Comparison of ENCODE assay signal across 18 cellular contexts in genomic region chr15:62902821-62903220, GRCh38.
DNase-seq lines count a peak whose midpoint lies in the region; ATAC-seq and TF ChIP-seq lines count a peak whose summit lies in the region.
"Had no signal": no experiment of that assay in that cellular context is flagged by ENCODE, and none has a peak within 500 bp of the region (broad histone marks: within the 10 kb centered on the region; RNA-seq: fewer than 3 reads in every experiment).

No MANE protein-coding gene starts in this region.

- H3K27me3 Mint-ChIP-seq in Calu3 (ENCODE audit: unreplicated experiment) = no peaks in the 10 kb centered on the region
- no peaks in the 10 kb centered on the region for H3K27me3 Mint-ChIP-seq in WTC11 (ENCODE audit: low read depth)
- H3K27me3 Mint-ChIP-seq in progenitor cell of endocrine pancreas = no peaks in the 10 kb centered on the region
- no peaks in the 10 kb centered on the region for H3K27me3 Mint-ChIP-seq in activated naive CD4-positive, alpha-beta T cell treated with anti-CD3 and anti-CD28 coated beads for 36 hours (ENCODE audit: low read depth)

- intact Hi-C loops in Calu3 (cut with micrococcal nuclease; ENCODE audit: unreplicated experiment) = no loop called here
- intact Hi-C loops in activated naive CD4-positive, alpha-beta T cell treated with anti-CD3 and anti-CD28 coated beads for 36 hours (cut with micrococcal nuclease) = no loop called here

- peaks cover 49% of the 10 kb centered on the region for H3K4me1 Mint-ChIP-seq in Calu3 (ENCODE audit: low read depth, unreplicated experiment)
- H3K4me1 Mint-ChIP-seq in WTC11 = peaks cover 33% of the 10 kb centered on the region
- H3K4me1 Mint-ChIP-seq in progenitor cell of endocrine pancreas (ENCODE audit: low read depth) = peaks cover 19% of the 10 kb centered on the region
- no peaks in the 10 kb centered on the region for H3K4me1 Mint-ChIP-seq in activated naive CD4-positive, alpha-beta T cell treated with anti-CD3 and anti-CD28 coated beads for 36 hours (ENCODE audit: low read depth)

- ATAC-seq in WTC11 = peak; percentile 81
- ATAC-seq in HG03280 (IDR thresholded peaks at IDR 0.05; ENCODE audit: unreplicated experiment) = no peak
- ATAC-seq: K562 had no signal

- no TSS peak for BruUV-seq in Calu3 (replicated peaks; lab: Mats Ljungman, UMichigan)

- no peak for DNase-seq in Calu3
- DNase-seq in WTC11 (ENCODE audit: low spot score) = no peak
- peak; percentile 66 for DNase-seq in iPS-NIHi7 (ENCODE audit: extremely low spot score)
- DNase-seq in progenitor cell of endocrine pancreas (ENCODE audit: low spot score, unreplicated experiment) = no peak
- no peak for DNase-seq in NCI-H774 (lab: John Stamatoyannopoulos, UW)
- no peak for DNase-seq in activated naive CD4-positive, alpha-beta T cell treated with anti-CD3 and anti-CD28 coated beads for 36 hours
- DNase-seq: BE2C; Caco-2; CD4-positive, alpha-beta T cell; DMS153; NCI-H1105 treated with DMSO at 0.1 percent for 48 hours; NCI-H1694; NCI-H2081 treated with DMSO at 0.1 percent for 48 hours; NCI-H510A; NCI-H748 treated with DMSO at 0.1 percent for 48 hours; Right ventricle myocardium superior had no signal

- no peak for TF ChIP-seq CTCF in Calu3 (IDR thresholded peaks at IDR 0.05; ENCODE audit: unreplicated experiment)
- TF ChIP-seq CTCF in WTC11 (IDR thresholded peaks at IDR 0.05) = no peak
- TF ChIP-seq CTCF in progenitor cell of endocrine pancreas (IDR thresholded peaks at IDR 0.05; ENCODE audit: unreplicated experiment) = no peak

- CTCF ChIA-PET in Calu3 (lab: Charles Lee) (no interaction called here), WTC11 (lab: Charles Lee) (interaction anchor here (1.1 to 1.6 kb wide), 4 partner anchors 16 to 145 kb away, joined by 3 to 6 read pairs (median 4); no protein-coding TSS in a partner anchor)
- CTCF ChIA-PET in activated naive CD4-positive, alpha-beta T cell treated with anti-CD3 and anti-CD28 coated beads for 36 hours (lab: Charles Lee) = no interaction called here

- peaks cover 6% of the 10 kb centered on the region for H3K36me3 Mint-ChIP-seq in Calu3 (ENCODE audit: insufficient read depth, unreplicated experiment)
- no peaks in the 10 kb centered on the region for H3K36me3 Mint-ChIP-seq in WTC11
- H3K36me3 Mint-ChIP-seq in progenitor cell of endocrine pancreas (ENCODE audit: insufficient read depth) = no peaks in the 10 kb centered on the region
- no peaks in the 10 kb centered on the region for H3K36me3 Mint-ChIP-seq in activated naive CD4-positive, alpha-beta T cell treated with anti-CD3 and anti-CD28 coated beads for 36 hours (ENCODE audit: low read depth)

- H3K9me3 Mint-ChIP-seq in Calu3 (ENCODE audit: low read depth, unreplicated experiment) (no peaks in the 10 kb centered on the region), WTC11 (no peaks in the 10 kb centered on the region), progenitor cell of endocrine pancreas (ENCODE audit: low read depth) (no peaks in the 10 kb centered on the region)
- H3K9me3 Mint-ChIP-seq in activated naive CD4-positive, alpha-beta T cell treated with anti-CD3 and anti-CD28 coated beads for 36 hours = no peaks in the 10 kb centered on the region
- H3K9me3 Mint-ChIP-seq: CD4-positive, alpha-beta T cell had no signal

- H3K27ac Mint-ChIP-seq in Calu3 (ENCODE audit: unreplicated experiment) = peak overlapping the region; percentile 29
- no peak overlapping the region; the same call in 1 of the 2 replicates for H3K27ac Mint-ChIP-seq in WTC11
- peak overlapping the region; percentile 87 for H3K27ac Mint-ChIP-seq in progenitor cell of endocrine pancreas
- no peak overlapping the region for H3K27ac Mint-ChIP-seq in activated naive CD4-positive, alpha-beta T cell treated with anti-CD3 and anti-CD28 coated beads for 36 hours
- H3K27ac Mint-ChIP-seq: CD4-positive, alpha-beta T cell had no signal

- POLR2A ChIA-PET in WTC11 (lab: Charles Lee) = no interaction called here

- no peak overlapping the region for H3K4me3 Mint-ChIP-seq in Calu3 (ENCODE audit: low read depth, unreplicated experiment)
- H3K4me3 Mint-ChIP-seq in WTC11 = no peak overlapping the region
- H3K4me3 Mint-ChIP-seq in progenitor cell of endocrine pancreas (ENCODE audit: low read depth) = no peak overlapping the region
- H3K4me3 Mint-ChIP-seq in activated naive CD4-positive, alpha-beta T cell treated with anti-CD3 and anti-CD28 coated beads for 36 hours = no peak overlapping the region
- H3K4me3 Mint-ChIP-seq: CD4-positive, alpha-beta T cell had no signal

TF ChIP-seq in WTC11, 78 proteins besides CTCF, POLR2A, EP300 and RAD21 (continues in another document):
- TF ChIP-seq ZNF532 (CRISPR knock-in tag; IDR thresholded peaks at IDR 0.05; ENCODE audit: borderline replicate concordance) (no peak), ZNF423 (CRISPR knock-in tag; IDR thresholded peaks at IDR 0.05) (no peak), FOXK1 (CRISPR knock-in tag; IDR thresholded peaks at IDR 0.05) (no peak), IRF2 (CRISPR knock-in tag; IDR thresholded peaks at IDR 0.05; ENCODE audit: borderline replicate concordance, low read depth) (no peak), KAT7 (CRISPR knock-in tag; IDR thresholded peaks at IDR 0.05; ENCODE audit: borderline replicate concordance) (no peak), GABPB1 (CRISPR knock-in tag; IDR thresholded peaks at IDR 0.05) (no peak), ATF3 (CRISPR knock-in tag; conservative IDR thresholded peaks at IDR 0.05) (no peak), CREB1 (CRISPR knock-in tag; IDR thresholded peaks at IDR 0.05) (no peak)
- TF ChIP-seq, protein P1, sequence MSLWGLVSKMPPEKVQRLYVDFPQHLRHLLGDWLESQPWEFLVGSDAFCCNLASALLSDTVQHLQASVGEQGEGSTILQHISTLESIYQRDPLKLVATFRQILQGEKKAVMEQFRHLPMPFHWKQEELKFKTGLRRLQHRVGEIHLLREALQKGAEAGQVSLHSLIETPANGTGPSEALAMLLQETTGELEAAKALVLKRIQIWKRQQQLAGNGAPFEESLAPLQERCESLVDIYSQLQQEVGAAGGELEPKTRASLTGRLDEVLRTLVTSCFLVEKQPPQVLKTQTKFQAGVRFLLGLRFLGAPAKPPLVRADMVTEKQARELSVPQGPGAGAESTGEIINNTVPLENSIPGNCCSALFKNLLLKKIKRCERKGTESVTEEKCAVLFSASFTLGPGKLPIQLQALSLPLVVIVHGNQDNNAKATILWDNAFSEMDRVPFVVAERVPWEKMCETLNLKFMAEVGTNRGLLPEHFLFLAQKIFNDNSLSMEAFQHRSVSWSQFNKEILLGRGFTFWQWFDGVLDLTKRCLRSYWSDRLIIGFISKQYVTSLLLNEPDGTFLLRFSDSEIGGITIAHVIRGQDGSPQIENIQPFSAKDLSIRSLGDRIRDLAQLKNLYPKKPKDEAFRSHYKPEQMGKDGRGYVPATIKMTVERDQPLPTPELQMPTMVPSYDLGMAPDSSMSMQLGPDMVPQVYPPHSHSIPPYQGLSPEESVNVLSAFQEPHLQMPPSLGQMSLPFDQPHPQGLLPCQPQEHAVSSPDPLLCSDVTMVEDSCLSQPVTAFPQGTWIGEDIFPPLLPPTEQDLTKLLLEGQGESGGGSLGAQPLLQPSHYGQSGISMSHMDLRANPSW (CRISPR knock-in tag; conservative IDR thresholded peaks at IDR 0.05; ENCODE audit: low read depth) = no peak
- TF ChIP-seq, protein P2, sequence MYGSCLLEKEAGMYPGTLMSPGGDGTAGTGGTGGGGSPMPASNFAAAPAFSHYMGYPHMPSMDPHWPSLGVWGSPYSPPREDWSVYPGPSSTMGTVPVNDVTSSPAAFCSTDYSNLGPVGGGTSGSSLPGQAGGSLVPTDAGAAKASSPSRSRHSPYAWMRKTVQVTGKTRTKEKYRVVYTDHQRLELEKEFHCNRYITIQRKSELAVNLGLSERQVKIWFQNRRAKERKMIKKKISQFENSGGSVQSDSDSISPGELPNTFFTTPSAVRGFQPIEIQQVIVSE (CRISPR knock-in tag; IDR thresholded peaks at IDR 0.05; ENCODE audit: borderline replicate concordance) = no peak

Comparison
In these comparisons a context has a peak if more than half of its experiments do, and no peak if none do; other contexts are left out.
1. H3K27ac Mint-ChIP-seq: peak in Calu3 (single experiment) and progenitor cell of endocrine pancreas (single experiment); none in WTC11 (single experiment) and activated naive CD4-positive, alpha-beta T cell treated with anti-CD3 and anti-CD28 coated beads for 36 hours (single experiment).